ENCODE assay signal across 7 cellular contexts in the genomic region with DNA sequence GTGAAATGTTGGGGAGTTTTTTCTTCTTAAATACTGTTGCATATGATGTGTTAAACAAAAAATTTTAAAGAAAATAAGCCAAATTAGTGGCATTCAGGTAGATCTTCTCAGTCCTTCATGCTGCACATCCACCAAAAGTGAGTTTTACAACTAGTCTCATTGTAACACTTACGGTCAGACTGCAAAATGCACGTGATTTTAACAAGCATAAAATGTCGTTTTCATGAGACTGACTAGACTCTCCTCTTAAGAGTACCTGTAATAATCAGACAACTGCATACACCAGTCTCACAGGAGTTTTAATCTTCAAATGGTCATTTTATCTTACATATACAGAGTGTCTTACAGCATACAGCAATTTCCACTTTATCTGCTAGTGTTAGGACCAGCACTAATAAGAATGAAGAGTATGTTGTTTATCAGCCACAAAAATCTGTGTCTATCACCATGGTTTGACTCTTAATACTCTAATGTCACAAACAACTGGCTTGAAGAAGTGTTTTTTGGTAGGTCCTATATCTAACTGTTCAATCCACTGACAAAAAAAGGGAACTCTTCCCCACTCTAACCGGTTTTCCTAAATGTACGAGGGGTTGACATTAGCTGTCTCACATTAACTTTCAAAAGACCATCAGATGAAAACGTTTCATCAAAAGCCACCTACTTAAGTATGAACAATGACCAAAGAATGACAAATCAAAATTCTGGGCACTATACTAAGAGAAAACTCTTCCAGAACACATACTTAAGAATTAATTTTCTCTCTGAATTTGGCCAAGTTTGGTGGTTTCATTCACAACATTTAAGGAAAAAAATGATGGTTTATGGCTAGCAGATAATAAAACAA. TPM values are rescaled to one million over a fixed set of nuclear protein-coding genes. Genes with fewer than 3 reads are reported as not detected.
A peak's percentile ranks its signal among the peaks of the same experiment; 100 is the strongest.
DNase-seq lines count a peak whose midpoint lies in the region; ATAC-seq and TF ChIP-seq lines count a peak whose summit lies in the region.

No MANE protein-coding gene starts in this region.

- H3K36me3 Mint-ChIP-seq in HFFc6 (ENCODE audit: low read depth): peaks cover 1% of the 10 kb centered on the region
- H3K36me3 Mint-ChIP-seq in T-helper 2 cell treated with Interferon-gamma antibody and Interleukin-4, amounts not matched to agents 5 μg/mL and 100 μg/mL, for 36 hours (ENCODE audit: low read depth): peaks cover 20% of the 10 kb centered on the region

- DNase-seq in HFFc6 (no peak), fibroblast of pulmonary artery (ENCODE audit: low read depth) (no peak), renal cortical epithelial cell (ENCODE audit: low read depth) (peak; percentile 36), NCI-H146 (lab: John Stamatoyannopoulos, UW) (no peak)
- DNase-seq in T-helper 2 cell treated with Interferon-gamma antibody and Interleukin-4, amounts not matched to agents 5 μg/mL and 100 μg/mL, for 36 hours (ENCODE audit: low spot score): no peak
- DNase-seq in activated CD4-positive, CD25-positive, alpha-beta regulatory T cell (lab: John Stamatoyannopoulos, UW): no peak

- peaks cover 34% of the 10 kb centered on the region for H3K4me1 Mint-ChIP-seq in HFFc6 (ENCODE audit: low read depth)
- peaks cover 39% of the 10 kb centered on the region for H3K4me1 Mint-ChIP-seq in T-helper 2 cell treated with Interferon-gamma antibody and Interleukin-4, amounts not matched to agents 5 μg/mL and 100 μg/mL, for 36 hours (ENCODE audit: low read depth)

- H3K4me3 Mint-ChIP-seq in HFFc6: peak overlapping the region; percentile 93
- peak overlapping the region; percentile 89 for H3K4me3 Mint-ChIP-seq in T-helper 2 cell treated with Interferon-gamma antibody and Interleukin-4, amounts not matched to agents 5 μg/mL and 100 μg/mL, for 36 hours

- no peaks in the 10 kb centered on the region for H3K9me3 Mint-ChIP-seq in HFFc6
- H3K9me3 Mint-ChIP-seq in T-helper 2 cell treated with Interferon-gamma antibody and Interleukin-4, amounts not matched to agents 5 μg/mL and 100 μg/mL, for 36 hours: no peaks in the 10 kb centered on the region

- no peak for ATAC-seq in esophagus mucosa

- H3K27ac Mint-ChIP-seq in HFFc6: peak overlapping the region; percentile 98
- peak overlapping the region; percentile 98 for H3K27ac Mint-ChIP-seq in T-helper 2 cell treated with Interferon-gamma antibody and Interleukin-4, amounts not matched to agents 5 μg/mL and 100 μg/mL, for 36 hours

- 0 out of 2 replicates have a peak, but pooled peaks cover 3% of the 10 kb centered on the region for H3K27me3 Mint-ChIP-seq in HFFc6 (ENCODE audit: insufficient read depth)
- H3K27me3 Mint-ChIP-seq in T-helper 2 cell treated with Interferon-gamma antibody and Interleukin-4, amounts not matched to agents 5 μg/mL and 100 μg/mL, for 36 hours (ENCODE audit: low read depth): no peaks in the 10 kb centered on the region

- peak overlapping the region; percentile 65 for H3K4me3 ChIP-seq in fibroblast of pulmonary artery (replicated peaks; ENCODE audit: low read depth, low read length)

- TF ChIP-seq CTCF in HFFc6 (IDR thresholded peaks at IDR 0.05) (no peak), fibroblast of pulmonary artery (IDR thresholded peaks at IDR 0.05; ENCODE audit: low read length, missing control alignments) (no peak)

RNA-seq across cellular contexts. Expression of a gene that starts 1.5 kb away (rescaled TPM):
- 10 to 100 TPM; 17.3 to 25.9 (median 21.7) TPM for total RNA-seq in HFFc6 (2021; fragmentation: NEBNext Ultra II Directional; extraction: Animal tissue kit (Norgen Biotek cat#: 25700))
- total RNA-seq in renal cortical epithelial cell (18.9 and 24.0 TPM in 2 replicates), esophagus mucosa (17.9 TPM)

RNA-seq across cellular contexts. Expression of a gene that starts 42.5 kb away (rescaled TPM):
- total RNA-seq in HFFc6 (2021; fragmentation: NEBNext Ultra II Directional; extraction: Animal tissue kit (Norgen Biotek cat#: 25700)): 1 to 10 TPM; 4.6 to 5.7 (median 5.0) TPM
- total RNA-seq in renal cortical epithelial cell (16.7 and 28.8 TPM in 2 replicates), esophagus mucosa (15.6 TPM)
